15 cellular contexts compared by ENCODE assay signal in the genomic region with DNA sequence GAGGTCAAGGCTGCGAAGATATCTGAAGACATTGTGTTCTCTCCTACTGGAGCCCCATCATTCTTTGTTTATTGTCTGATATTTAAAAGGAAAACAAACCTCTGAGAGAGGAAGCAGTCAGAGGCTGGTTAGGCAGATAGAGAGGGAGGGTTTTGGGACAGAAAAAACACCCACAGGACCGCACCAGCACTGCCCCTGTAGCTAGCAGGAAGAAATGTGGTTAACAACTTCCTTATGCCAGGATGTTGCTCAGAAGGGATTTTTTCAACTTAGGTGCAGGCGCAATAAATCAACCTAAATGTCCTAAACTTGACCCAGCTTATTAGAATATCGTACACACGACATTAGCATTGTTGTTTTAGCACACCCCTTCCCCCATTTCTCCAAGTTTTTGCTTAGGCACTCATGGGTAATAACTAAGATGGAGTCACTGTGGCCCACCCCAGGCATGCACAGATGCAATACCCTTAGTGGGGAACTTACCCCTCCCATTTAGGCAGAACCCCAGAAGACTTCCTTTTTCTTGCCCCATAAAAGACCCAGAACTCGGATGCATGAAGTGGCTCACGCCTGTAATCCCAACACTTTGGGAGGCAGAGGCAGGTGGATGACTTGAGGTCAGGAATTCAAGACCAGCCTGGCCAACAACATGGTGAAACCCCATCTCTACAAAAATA. TPM values are rescaled to one million over a fixed set of nuclear protein-coding genes. Genes with fewer than 3 reads are reported as not detected.
A peak's percentile ranks its signal among the peaks of the same experiment; 100 is the strongest.
DNase-seq lines count a peak whose midpoint lies in the region; ATAC-seq and TF ChIP-seq lines count a peak whose summit lies in the region.
"Had no signal": no experiment of that assay in that cellular context is flagged by ENCODE, and none has a peak within 500 bp of the region (broad histone marks: within the 10 kb centered on the region; RNA-seq: fewer than 3 reads in every experiment).

No MANE protein-coding gene starts in this region.

- no peak for DNase-seq in stimulated activated naive CD8-positive, alpha-beta T cell treated with anti-CD3 and anti-CD28 coated beads, Interleukin-15, Interleukin-2, amounts not matched to agents 100 U/mL and 50 U/mL, for 24 hours
- DNase-seq in T-cell (peak in 28 of 34 experiments; percentile 5 to 66 (median 36)), dedifferentiated amniotic fluid mesenchymal stem cell (ENCODE audit: extremely low spot score) (peak; percentile 8), GM19240 (ENCODE audit: insufficient read length, low spot score) (no peak), SIG-M5 treated with dmso at 0.1 percent for 504 hours (lab: John Stamatoyannopoulos, UW; ENCODE audit: unreplicated experiment) (no peak), Calu3 (no peak), lower lobe of right lung (no peak)
- DNase-seq: BE2C, GM23248, NCI-H2081 treated with DMSO at 0.1 percent for 48 hours, OCI-M1 had no signal

- POLR2A ChIA-PET in T-cell (lab: Charles Lee): no interaction called here

- H3K4me3 ChIP-seq in lower lobe of right lung: no peak overlapping the region
- H3K4me3 ChIP-seq: GM23248, mucosa of descending colon, vagina had no signal

- peaks cover 16% of the 10 kb centered on the region for H3K4me1 ChIP-seq in lower lobe of right lung
- H3K4me1 ChIP-seq: BE2C had no signal

- no peak for ATAC-seq in stimulated activated naive CD8-positive, alpha-beta T cell treated with anti-CD3 and anti-CD28 coated beads, Interleukin-15, Interleukin-2, amounts not matched to agents 100 U/mL and 50 U/mL, for 24 hours
- peak in 1 of 4 experiments; percentile 13 for ATAC-seq in T-cell (replicated peaks in 1 of 4)
- no peak for ATAC-seq in lower lobe of right lung
- ATAC-seq: mucosa of descending colon, sciatic nerve had no signal

- H3K9me3 ChIP-seq in lower lobe of right lung: peaks cover 9% of the 10 kb centered on the region
- H3K9me3 ChIP-seq: vagina had no signal

- H3K27ac ChIP-seq in lower lobe of right lung: no peak overlapping the region
- H3K27ac ChIP-seq: GM23248, vagina had no signal

- H3K4me1 Mint-ChIP-seq in stimulated activated naive CD8-positive, alpha-beta T cell treated with anti-CD3 and anti-CD28 coated beads, Interleukin-15, Interleukin-2, amounts not matched to agents 100 ng/mL and 50 ng/mL, for 24 hours (ENCODE audit: low read depth): peaks cover 41% of the 10 kb centered on the region
- H3K4me1 Mint-ChIP-seq in T-cell (peaks cover 37 to 42% (median 40%) of the 10 kb centered on the region in 3 donors), Calu3 (ENCODE audit: low read depth, unreplicated experiment) (no peaks in the 10 kb centered on the region)

- H3K27me3 Mint-ChIP-seq in stimulated activated naive CD8-positive, alpha-beta T cell treated with anti-CD3 and anti-CD28 coated beads, Interleukin-15, Interleukin-2, amounts not matched to agents 100 ng/mL and 50 ng/mL, for 24 hours: no peaks in the 10 kb centered on the region
- H3K27me3 Mint-ChIP-seq in T-cell (no peaks in the 10 kb centered on the region), Calu3 (ENCODE audit: unreplicated experiment) (no peaks in the 10 kb centered on the region)

- no peaks in the 10 kb centered on the region for H3K27me3 ChIP-seq in lower lobe of right lung (ENCODE audit: low read depth)
- H3K27me3 ChIP-seq: BE2C, vagina had no signal

- no peak for TF ChIP-seq CTCF in Calu3 (IDR thresholded peaks at IDR 0.05; ENCODE audit: unreplicated experiment)
- TF ChIP-seq CTCF in lower lobe of right lung (IDR thresholded peaks at IDR 0.05): no peak

- H3K4me3 Mint-ChIP-seq in stimulated activated naive CD8-positive, alpha-beta T cell treated with anti-CD3 and anti-CD28 coated beads, Interleukin-15, Interleukin-2, amounts not matched to agents 100 ng/mL and 50 ng/mL, for 24 hours: peak overlapping the region; percentile 21
- H3K4me3 Mint-ChIP-seq in T-cell (peak overlapping the region; percentile 35 to 75 (median 51)), Calu3 (ENCODE audit: low read depth, unreplicated experiment) (no peak overlapping the region)

- CTCF ChIA-PET in T-cell (lab: Charles Lee): interaction anchor here in 1 of 2 donors (0.6 kb wide), 1 partner anchor 369 kb away, joined by 3 read pairs; no protein-coding TSS in a partner anchor
- CTCF ChIA-PET in Calu3 (lab: Charles Lee): no interaction called here

- intact Hi-C loops in Calu3 (cut with micrococcal nuclease; ENCODE audit: unreplicated experiment) (no loop called here), lower lobe of right lung (cut with DNase I) (no loop called here)

- no TSS peak for BruUV-seq in Calu3 (replicated peaks; lab: Mats Ljungman, UMichigan)

- no peaks in the 10 kb centered on the region for H3K36me3 ChIP-seq in lower lobe of right lung
- H3K36me3 ChIP-seq: vagina had no signal

- peak overlapping the region; percentile 34 for H3K27ac Mint-ChIP-seq in stimulated activated naive CD8-positive, alpha-beta T cell treated with anti-CD3 and anti-CD28 coated beads, Interleukin-15, Interleukin-2, amounts not matched to agents 100 ng/mL and 50 ng/mL, for 24 hours
- H3K27ac Mint-ChIP-seq in T-cell (peak overlapping the region; percentile 76 to 82), Calu3 (ENCODE audit: unreplicated experiment) (no peak overlapping the region)

- H3K36me3 Mint-ChIP-seq in stimulated activated naive CD8-positive, alpha-beta T cell treated with anti-CD3 and anti-CD28 coated beads, Interleukin-15, Interleukin-2, amounts not matched to agents 100 ng/mL and 50 ng/mL, for 24 hours (ENCODE audit: low read depth): peaks cover 40% of the 10 kb centered on the region
- H3K36me3 Mint-ChIP-seq in T-cell (peaks cover 22% of the 10 kb centered on the region), Calu3 (ENCODE audit: insufficient read depth, unreplicated experiment) (peaks cover 22% of the 10 kb centered on the region)

- peaks cover 28% of the 10 kb centered on the region for H3K9me3 Mint-ChIP-seq in stimulated activated naive CD8-positive, alpha-beta T cell treated with anti-CD3 and anti-CD28 coated beads, Interleukin-15, Interleukin-2, amounts not matched to agents 100 ng/mL and 50 ng/mL, for 24 hours
- H3K9me3 Mint-ChIP-seq in T-cell (peaks cover 7 to 37% (median 19%) of the 10 kb centered on the region in 3 donors), Calu3 (ENCODE audit: low read depth, unreplicated experiment) (peaks cover 8% of the 10 kb centered on the region)

RNA-seq across cellular contexts. Expression of gene ZNF718, which starts 2.8 kb away (rescaled TPM):
- total RNA-seq in T-cell (10 to 100 TPM in 1 of 5 donors, 1 to 10 TPM in 4; 6.6 to 10.3 (median 8.6) TPM), Calu3 (2022) (14.6 and 15.2 TPM in 2 replicates), lower lobe of right lung (9.8 TPM)

Comparison
In these comparisons a context has a peak if more than half of its experiments do, and no peak if none do; other contexts are left out.
1. DNase-seq: peak in T-cell (28 of 34) and dedifferentiated amniotic fluid mesenchymal stem cell (single experiment); none in stimulated activated naive CD8-positive, alpha-beta T cell treated with anti-CD3 and anti-CD28 coated beads, Interleukin-15, Interleukin-2, amounts not matched to agents 100 U/mL and 50 U/mL, for 24 hours (single experiment), GM19240 (single experiment), SIG-M5 treated with dmso at 0.1 percent for 504 hours (single experiment), Calu3 (single experiment) and lower lobe of right lung (single experiment).